8 cellular contexts compared by ENCODE assay signal in the genomic region with DNA sequence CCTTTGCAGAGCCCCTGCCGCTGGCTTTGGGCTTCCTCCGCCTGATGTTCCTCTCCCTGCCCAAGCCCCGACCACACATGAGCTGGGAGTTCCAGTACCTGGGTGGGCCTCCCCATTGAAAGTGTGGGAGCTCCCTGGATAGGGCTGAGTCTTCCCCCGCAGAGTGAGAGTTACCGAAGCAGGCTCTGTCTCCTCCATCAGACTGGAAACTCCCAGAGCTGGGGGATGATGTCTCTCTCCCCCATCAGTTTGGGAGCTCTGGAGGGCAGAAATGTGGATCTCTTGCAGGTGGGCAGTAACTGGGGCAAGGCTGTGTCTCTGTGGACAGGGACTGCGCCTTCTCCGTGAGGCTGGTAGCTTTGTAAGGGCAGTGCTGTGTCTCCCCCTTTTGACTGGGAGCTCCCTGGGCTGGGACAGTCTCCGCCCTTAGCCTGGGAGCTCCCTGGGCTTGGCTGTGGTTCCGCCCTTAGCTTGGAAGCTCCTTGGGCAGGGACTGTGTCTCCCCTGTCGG. TPM values are rescaled to one million over a fixed set of nuclear protein-coding genes. Genes with fewer than 3 reads are reported as not detected.
DNase-seq lines count a peak whose midpoint lies in the region; ATAC-seq and TF ChIP-seq lines count a peak whose summit lies in the region.

No MANE protein-coding gene starts in this region.

- ATAC-seq in HG03135 (IDR thresholded peaks at IDR 0.05; ENCODE audit: unreplicated experiment): no peak
- no peak for ATAC-seq in HG03159 (IDR thresholded peaks at IDR 0.05; ENCODE audit: unreplicated experiment)

- peaks cover 24% of the 10 kb centered on the region for H3K36me3 Mint-ChIP-seq in activated T-helper 2 cell treated with anti-CD3 and anti-CD28 coated beads, Interferon-gamma antibody, Interleukin-2, Interleukin-4, amounts not matched to agents 10 μg/mL and 5 μg/mL and 100 μg/mL, durations not matched to agents 14 hours and 24 hours and 36 hours (ENCODE audit: low read depth)
- H3K36me3 Mint-ChIP-seq in glutamatergic neuron (ENCODE audit: unreplicated experiment) (no peaks in the 10 kb centered on the region), progenitor cell of endocrine pancreas (ENCODE audit: insufficient read depth) (peaks cover under 1% of the 10 kb centered on the region)

- intact Hi-C loops in activated T-helper 2 cell treated with anti-CD3 and anti-CD28 coated beads, Interferon-gamma antibody, Interleukin-2, Interleukin-4, amounts not matched to agents 10 μg/mL and 5 μg/mL and 100 μg/mL, durations not matched to agents 14 hours and 24 hours and 36 hours (cut with micrococcal nuclease): loop anchor here (2.0 to 5.0 kb wide), 2 partner anchors 72 to 79 kb away; partner anchors contain the start of gene IL27RA

- peak overlapping the region; percentile 70 for H3K27ac Mint-ChIP-seq in activated T-helper 2 cell treated with anti-CD3 and anti-CD28 coated beads, Interferon-gamma antibody, Interleukin-2, Interleukin-4, amounts not matched to agents 10 μg/mL and 5 μg/mL and 100 μg/mL, durations not matched to agents 14 hours and 24 hours and 36 hours
- H3K27ac Mint-ChIP-seq in glutamatergic neuron (ENCODE audit: unreplicated experiment) (peak overlapping the region; percentile 68), progenitor cell of endocrine pancreas (peak overlapping the region; percentile 81)

- peaks cover 2% of the 10 kb centered on the region for H3K27me3 Mint-ChIP-seq in activated T-helper 2 cell treated with anti-CD3 and anti-CD28 coated beads, Interferon-gamma antibody, Interleukin-2, Interleukin-4, amounts not matched to agents 10 μg/mL and 5 μg/mL and 100 μg/mL, durations not matched to agents 14 hours and 24 hours and 36 hours (ENCODE audit: low read depth)
- H3K27me3 Mint-ChIP-seq in glutamatergic neuron (ENCODE audit: unreplicated experiment): peaks cover 6% of the 10 kb centered on the region
- H3K27me3 Mint-ChIP-seq in progenitor cell of endocrine pancreas: no peaks in the 10 kb centered on the region

- peak overlapping the region; percentile 97 for H3K4me3 Mint-ChIP-seq in activated T-helper 2 cell treated with anti-CD3 and anti-CD28 coated beads, Interferon-gamma antibody, Interleukin-2, Interleukin-4, amounts not matched to agents 10 μg/mL and 5 μg/mL and 100 μg/mL, durations not matched to agents 14 hours and 24 hours and 36 hours (ENCODE audit: low read depth)
- H3K4me3 Mint-ChIP-seq in glutamatergic neuron (ENCODE audit: unreplicated experiment) (peak overlapping the region; percentile 90), progenitor cell of endocrine pancreas (ENCODE audit: low read depth) (peak overlapping the region; percentile 86)

- peaks cover 15% of the 10 kb centered on the region for H3K4me1 Mint-ChIP-seq in activated T-helper 2 cell treated with anti-CD3 and anti-CD28 coated beads, Interferon-gamma antibody, Interleukin-2, Interleukin-4, amounts not matched to agents 10 μg/mL and 5 μg/mL and 100 μg/mL, durations not matched to agents 14 hours and 24 hours and 36 hours (ENCODE audit: low read depth)
- H3K4me1 Mint-ChIP-seq in glutamatergic neuron (ENCODE audit: low read depth, unreplicated experiment) (peaks cover 4% of the 10 kb centered on the region), progenitor cell of endocrine pancreas (ENCODE audit: low read depth) (peaks cover 5% of the 10 kb centered on the region)

- TF ChIP-seq CTCF in glutamatergic neuron (IDR thresholded peaks at IDR 0.05; ENCODE audit: partially characterized antibody, unreplicated experiment) (no peak), progenitor cell of endocrine pancreas (IDR thresholded peaks at IDR 0.05; ENCODE audit: unreplicated experiment) (no peak)

- H3K9me3 Mint-ChIP-seq in activated T-helper 2 cell treated with anti-CD3 and anti-CD28 coated beads, Interferon-gamma antibody, Interleukin-2, Interleukin-4, amounts not matched to agents 10 μg/mL and 5 μg/mL and 100 μg/mL, durations not matched to agents 14 hours and 24 hours and 36 hours: no peaks in the 10 kb centered on the region
- H3K9me3 Mint-ChIP-seq in glutamatergic neuron (ENCODE audit: unreplicated experiment) (peaks cover 3% of the 10 kb centered on the region), progenitor cell of endocrine pancreas (ENCODE audit: low read depth) (no peaks in the 10 kb centered on the region)

- DNase-seq in AG08395 (ENCODE audit: low spot score): peak; percentile 90
- peak; percentile 54 for DNase-seq in HK-2 (ENCODE audit: unreplicated experiment)
- no peak for DNase-seq in activated T-helper 2 cell treated with anti-CD3 and anti-CD28 coated beads, Interferon-gamma antibody, Interleukin-2, Interleukin-4, amounts not matched to agents 10 μg/mL and 5 μg/mL and 100 μg/mL, durations not matched to agents 14 hours and 24 hours and 36 hours (ENCODE audit: low spot score)
- DNase-seq in glutamatergic neuron: no peak
- no peak for DNase-seq in progenitor cell of endocrine pancreas (ENCODE audit: low spot score, unreplicated experiment)
- DNase-seq in NOMO-1 (lab: John Stamatoyannopoulos, UW; ENCODE audit: unreplicated experiment in 2 of 2): no peak

RNA-seq across cellular contexts. Expression of gene DCAF15, which starts 0.8 kb away (rescaled TPM):
- total RNA-seq in activated T-helper 2 cell treated with anti-CD3 and anti-CD28 coated beads, Interferon-gamma antibody, Interleukin-2, Interleukin-4, amounts not matched to agents 10 μg/mL and 5 μg/mL and 100 μg/mL, durations not matched to agents 14 hours and 24 hours and 36 hours: 60.6 and 64.0 TPM in 2 replicates
- 84.4 TPM for total RNA-seq in glutamatergic neuron (ENCODE audit: unreplicated experiment)
- 57.3 and 65.5 TPM in 2 replicates for total RNA-seq in progenitor cell of endocrine pancreas

RNA-seq across cellular contexts. Expression of gene PODNL1, which starts 14.9 kb away (rescaled TPM):
- 0.41 TPM in 1 of 2 replicates, not detected in the other for total RNA-seq in activated T-helper 2 cell treated with anti-CD3 and anti-CD28 coated beads, Interferon-gamma antibody, Interleukin-2, Interleukin-4, amounts not matched to agents 10 μg/mL and 5 μg/mL and 100 μg/mL, durations not matched to agents 14 hours and 24 hours and 36 hours
- total RNA-seq in glutamatergic neuron (ENCODE audit: unreplicated experiment) (8.9 TPM), progenitor cell of endocrine pancreas (not detected in 2 replicates)

RNA-seq across cellular contexts. Expression of gene CC2D1A, which starts 47.1 kb away (rescaled TPM):
- total RNA-seq in activated T-helper 2 cell treated with anti-CD3 and anti-CD28 coated beads, Interferon-gamma antibody, Interleukin-2, Interleukin-4, amounts not matched to agents 10 μg/mL and 5 μg/mL and 100 μg/mL, durations not matched to agents 14 hours and 24 hours and 36 hours: 36.9 and 41.5 TPM in 2 replicates
- 56.3 TPM for total RNA-seq in glutamatergic neuron (ENCODE audit: unreplicated experiment)
- 69.4 and 74.0 TPM in 2 replicates for total RNA-seq in progenitor cell of endocrine pancreas

RNA-seq across cellular contexts. Expression of gene BRME1, which starts 47.2 kb away (rescaled TPM):
- total RNA-seq in activated T-helper 2 cell treated with anti-CD3 and anti-CD28 coated beads, Interferon-gamma antibody, Interleukin-2, Interleukin-4, amounts not matched to agents 10 μg/mL and 5 μg/mL and 100 μg/mL, durations not matched to agents 14 hours and 24 hours and 36 hours: 14.9 and 15.3 TPM in 2 replicates
- 4.6 TPM for total RNA-seq in glutamatergic neuron (ENCODE audit: unreplicated experiment)
- 6.1 and 8.9 TPM in 2 replicates for total RNA-seq in progenitor cell of endocrine pancreas

RNA-seq across cellular contexts. Expression of gene RFX1, which starts 53.0 kb away (rescaled TPM):
- total RNA-seq in activated T-helper 2 cell treated with anti-CD3 and anti-CD28 coated beads, Interferon-gamma antibody, Interleukin-2, Interleukin-4, amounts not matched to agents 10 μg/mL and 5 μg/mL and 100 μg/mL, durations not matched to agents 14 hours and 24 hours and 36 hours: 15.7 and 17.0 TPM in 2 replicates
- 9.4 TPM for total RNA-seq in glutamatergic neuron (ENCODE audit: unreplicated experiment)
- 26.5 and 30.6 TPM in 2 replicates for total RNA-seq in progenitor cell of endocrine pancreas

Comparison
In these comparisons a context has a peak if more than half of its experiments do, and no peak if none do; other contexts are left out.
1. DNase-seq: peak in AG08395 (single experiment) and HK-2 (single experiment); none in activated T-helper 2 cell treated with anti-CD3 and anti-CD28 coated beads, Interferon-gamma antibody, Interleukin-2, Interleukin-4, amounts not matched to agents 10 μg/mL and 5 μg/mL and 100 μg/mL, durations not matched to agents 14 hours and 24 hours and 36 hours (single experiment), glutamatergic neuron (single experiment), progenitor cell of endocrine pancreas (single experiment) and NOMO-1 (0 of 2).
2. Peak in every context shown above with its lines, with median percentiles within 50 percentile points of each other: H3K27ac Mint-ChIP-seq and H3K4me3 Mint-ChIP-seq.